ENCODE assay signal across 8 cellular contexts in genomic region chr6:41071923-41072835, GRCh38. TPM values are rescaled to one million over a fixed set of nuclear protein-coding genes. Genes with fewer than 3 reads are reported as not detected.
DNase-seq lines count a peak whose midpoint lies in the region; ATAC-seq and TF ChIP-seq lines count a peak whose summit lies in the region.

OARD1 (minus strand) TSS chr6:41072356; CDS start chr6:41071634, 722 bp downstream.

- no peaks in the 10 kb centered on the region for H3K27me3 ChIP-seq in BJ (ENCODE audit: control insufficient read depth, insufficient read depth, low read length)

- peaks cover 4% of the 10 kb centered on the region for H3K27me3 Mint-ChIP-seq in activated CD4-positive, alpha-beta T cell treated with anti-CD3 and anti-CD28 coated beads, Interleukin-2, amount 10 ng/mL, durations not matched to agents 24 days and 14 days

- POLR2A ChIA-PET in BJ (lab: Charles Lee), result interaction anchor here (0.6 kb wide), 1 partner anchor 74 kb away, joined by 5 read pairs; no protein-coding TSS in a partner anchor

- peak within 1 kb of the TSS; percentile 97 for H3K4me3 Mint-ChIP-seq in activated CD4-positive, alpha-beta T cell treated with anti-CD3 and anti-CD28 coated beads, Interleukin-2, amount 10 ng/mL, durations not matched to agents 24 days and 14 days

- H3K27ac ChIP-seq in coronary artery, result peak within 1 kb of the TSS; percentile 98 to 100

- H3K4me1 Mint-ChIP-seq in activated CD4-positive, alpha-beta T cell treated with anti-CD3 and anti-CD28 coated beads, Interleukin-2, amount 10 ng/mL, durations not matched to agents 24 days and 14 days, result peaks cover 64% of the 10 kb centered on the region

- H3K36me3 Mint-ChIP-seq in activated CD4-positive, alpha-beta T cell treated with anti-CD3 and anti-CD28 coated beads, Interleukin-2, amount 10 ng/mL, durations not matched to agents 24 days and 14 days (ENCODE audit: low read depth), result peaks cover 52% of the 10 kb centered on the region

- peak; percentile 98 for DNase-seq in BJ (ENCODE audit: low read depth)
- peak; percentile 98 for DNase-seq in NCI-H526 treated with DMSO at 0.1 percent for 48 hours (lab: John Stamatoyannopoulos, UW)
- DNase-seq in activated CD4-positive, alpha-beta T cell treated with anti-CD3 and anti-CD28 coated beads, Interleukin-2, amount 10 ng/mL, durations not matched to agents 24 days and 14 days, result peak; percentile 100
- peak; percentile 100 for DNase-seq in coronary artery (ENCODE audit: low spot score)
- peak; percentile 99 for DNase-seq in left colon
- peak; percentile 99 to 100 for DNase-seq in stimulated activated CD4-positive, alpha-beta T cell treated with anti-CD3 and anti-CD28 coated beads, Interleukin-2, amount 100 ng/mL, for 24 hours

- peak within 1 kb of the TSS; percentile 100 for H3K27ac Mint-ChIP-seq in activated CD4-positive, alpha-beta T cell treated with anti-CD3 and anti-CD28 coated beads, Interleukin-2, amount 10 ng/mL, durations not matched to agents 24 days and 14 days

- peak; percentile 77 for ATAC-seq in GM19324 (IDR thresholded peaks at IDR 0.05; ENCODE audit: low FRiP score, unreplicated experiment)
- ATAC-seq in HG03469 (IDR thresholded peaks at IDR 0.05; ENCODE audit: unreplicated experiment), result peak; percentile 42
- peak; percentile 72 for ATAC-seq in left colon

- intact Hi-C loops in activated CD4-positive, alpha-beta T cell treated with anti-CD3 and anti-CD28 coated beads, Interleukin-2, amount 10 ng/mL, durations not matched to agents 24 days and 14 days (cut with micrococcal nuclease), result loop anchor here (1.0 to 10.0 kb wide), 9 partner anchors 45 to 1957 kb away; partner anchors contain the start of genes BYSL, KCNK5, MED20 and SAYSD1
- intact Hi-C loops in left colon (cut with DNase I, micrococcal nuclease), result no loop called here

- H3K4me3 ChIP-seq in BJ (ENCODE audit: low read depth, low read length) (peak within 1 kb of the TSS; percentile 92), coronary artery (peak within 1 kb of the TSS; percentile 95)

- H3K9me3 Mint-ChIP-seq in activated CD4-positive, alpha-beta T cell treated with anti-CD3 and anti-CD28 coated beads, Interleukin-2, amount 10 ng/mL, durations not matched to agents 24 days and 14 days, result no peaks in the 10 kb centered on the region

- CTCF ChIA-PET in BJ (lab: Yijun Ruan, JAX), result no interaction called here

- H3K36me3 ChIP-seq in BJ (ENCODE audit: control insufficient read depth, insufficient read depth, low read length), result no peaks in the 10 kb centered on the region

- TF ChIP-seq CTCF in BJ (IDR thresholded peaks at IDR 0.05; ENCODE audit: insufficient read depth, low read depth, low read length) (no peak), coronary artery (IDR thresholded peaks at IDR 0.05) (no peak)

RNA-seq across cellular contexts. Expression of gene OARD1, which starts in this region (rescaled TPM):
- 3.4 and 6.7 TPM in 2 replicates for polyA plus RNA-seq in BJ (2011; rRNA removed)
- polyA minus RNA-seq in BJ (2011; rRNA and poly(A)+ RNA removed), result 2.5 and 2.6 TPM in 2 replicates
- 30.7 and 31.7 TPM in 2 replicates for total RNA-seq in activated CD4-positive, alpha-beta T cell treated with anti-CD3 and anti-CD28 coated beads, Interleukin-2, amount 10 ng/mL, durations not matched to agents 24 days and 14 days
- total RNA-seq in left colon, result 10 to 100 TPM; 23.7 to 30.1 TPM

Comparison
In these comparisons a context has a peak if more than half of its experiments do, and no peak if none do; other contexts are left out.
1. Peak in every context shown above with its lines: DNase-seq, ATAC-seq, H3K4me3 ChIP-seq and H3K27ac ChIP-seq.